In genomic region chr1:3729594-3730555, GRCh38 we compare ENCODE assay signal across 22 cellular contexts. TPM values are rescaled to one million over a fixed set of nuclear protein-coding genes. Genes with fewer than 3 reads are reported as not detected.
"Had no signal": no experiment of that assay in that cellular context is flagged by ENCODE, and none has a peak within 500 bp of the region (broad histone marks: within the 10 kb centered on the region; RNA-seq: fewer than 3 reads in every experiment).

No MANE protein-coding gene starts in this region.

- H3K27ac ChIP-seq: hepatocyte, left lung, right atrium auricular region had no signal

- H3K36me3 Mint-ChIP-seq: activated naive CD8-positive, alpha-beta T cell treated with anti-CD3 and anti-CD28 coated beads, Interleukin-2, amount 10 ng/mL, durations not matched to agents 7 days and 5 days; naive thymus-derived CD8-positive, alpha-beta T cell; type B pancreatic cell had no signal

- DNase-seq: activated CD4-positive, CD25-positive, alpha-beta regulatory T cell treated with anti-CD3 and anti-CD28 coated beads, Interleukin-2, amount 50 U/mL, for 72 hours; activated naive CD4-positive, alpha-beta T cell; activated naive CD8-positive, alpha-beta T cell treated with anti-CD3 and anti-CD28 coated beads, Interleukin-2, amount 10 ng/mL, durations not matched to agents 7 days and 5 days; activated T-cell treated with anti-CD3 and anti-CD28 coated beads for 4 hours; aorta; cerebellar nuclear complex; dermis blood vessel endothelial cell; effector memory CD8-positive, alpha-beta T cell; islet precursor cell; naive thymus-derived CD8-positive, alpha-beta T cell; posterior cingulate gyrus; stimulated activated CD4-positive, alpha-beta T cell treated with anti-CD3 and anti-CD28 coated beads, Interleukin-15, amount 100 ng/mL, for 24 hours; stimulated activated CD4-positive, alpha-beta T cell treated with anti-CD3 and anti-CD28 coated beads, Interleukin-4, amount 100 ng/mL, for 1 hour; stimulated activated naive CD4-positive, alpha-beta T cell had no signal

- H3K4me3 Mint-ChIP-seq: activated naive CD8-positive, alpha-beta T cell treated with anti-CD3 and anti-CD28 coated beads, Interleukin-2, amount 10 ng/mL, durations not matched to agents 7 days and 5 days; effector memory CD8-positive, alpha-beta T cell; type B pancreatic cell had no signal

- H3K27me3 Mint-ChIP-seq: activated naive CD8-positive, alpha-beta T cell treated with anti-CD3 and anti-CD28 coated beads, Interleukin-2, amount 10 ng/mL, durations not matched to agents 7 days and 5 days; type B pancreatic cell had no signal

- H3K9me3 Mint-ChIP-seq: activated naive CD8-positive, alpha-beta T cell treated with anti-CD3 and anti-CD28 coated beads, Interleukin-2, amount 10 ng/mL, durations not matched to agents 7 days and 5 days; effector memory CD8-positive, alpha-beta T cell; type B pancreatic cell had no signal

- H3K27ac Mint-ChIP-seq: activated naive CD8-positive, alpha-beta T cell treated with anti-CD3 and anti-CD28 coated beads, Interleukin-2, amount 10 ng/mL, durations not matched to agents 7 days and 5 days; effector memory CD8-positive, alpha-beta T cell; naive thymus-derived CD8-positive, alpha-beta T cell; type B pancreatic cell had no signal

- ATAC-seq: effector memory CD8-positive, alpha-beta T cell; left lung; naive thymus-derived CD8-positive, alpha-beta T cell had no signal

- H3K4me1 Mint-ChIP-seq: activated naive CD8-positive, alpha-beta T cell treated with anti-CD3 and anti-CD28 coated beads, Interleukin-2, amount 10 ng/mL, durations not matched to agents 7 days and 5 days; naive thymus-derived CD8-positive, alpha-beta T cell had no signal

RNA-seq across cellular contexts. Expression of gene CCDC27, which starts 22.4 kb away (rescaled TPM):
- total RNA-seq: activated naive CD8-positive, alpha-beta T cell treated with anti-CD3 and anti-CD28 coated beads, Interleukin-2, amount 10 ng/mL, durations not matched to agents 7 days and 5 days; aorta; dermis blood vessel endothelial cell; fibroblast of lung; left lung; mucosa of gallbladder; naive thymus-derived CD8-positive, alpha-beta T cell; right atrium auricular region; skeletal muscle tissue; T-helper 1 cell treated with Interleukin-12 subunit alpha and Interleukin-12 subunit beta and Interleukin-4 antibody, amounts not matched to agents 30 ng/mL and 1 ng/mL, for 36 hours had no signal

RNA-seq across cellular contexts. Expression of gene SMIM1, which starts 42.7 kb away (rescaled TPM):
- total RNA-seq: T-helper 1 cell treated with Interleukin-12 subunit alpha and Interleukin-12 subunit beta and Interleukin-4 antibody, amounts not matched to agents 30 ng/mL and 1 ng/mL, for 36 hours had no signal
